In the genomic region with DNA sequence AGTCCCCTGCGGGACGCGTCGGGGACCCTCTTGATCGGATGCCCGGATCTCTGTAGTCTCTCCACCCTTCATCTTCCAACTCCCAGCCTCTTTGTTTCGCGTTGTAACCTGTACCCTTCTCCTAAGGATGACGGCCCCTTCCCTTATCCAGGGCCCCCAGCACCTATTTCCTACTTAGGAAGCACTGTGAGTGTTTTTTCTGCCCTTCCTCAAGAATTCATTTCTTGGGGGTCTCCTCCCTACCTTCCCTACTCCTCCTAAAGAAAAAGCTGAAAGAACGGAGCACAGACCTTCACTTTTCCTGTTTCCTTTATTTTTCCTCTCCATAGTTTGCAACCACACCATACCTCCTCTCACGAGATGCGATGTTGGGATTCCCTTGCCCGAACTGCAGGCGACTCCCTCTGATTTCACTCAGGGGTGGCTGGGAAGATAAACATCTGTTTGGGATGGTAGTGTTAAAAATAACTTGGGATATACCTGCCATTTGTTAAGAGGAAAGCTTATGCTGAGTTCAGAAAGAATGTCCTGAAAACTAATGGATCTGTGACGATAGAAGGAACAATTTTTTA, we compare ENCODE assay signal across 8 cellular contexts. TPM values are rescaled to one million over a fixed set of nuclear protein-coding genes. Genes with fewer than 3 reads are reported as not detected.
DNase-seq lines count a peak whose midpoint lies in the region; ATAC-seq and TF ChIP-seq lines count a peak whose summit lies in the region.

No MANE protein-coding gene starts in this region.

- no peak for DNase-seq in SK-N-MC (ENCODE audit: low read depth, low spot score)
- DNase-seq in foreskin fibroblast: peak; percentile 27 to 47
- no peak for DNase-seq in GM19238 (ENCODE audit: insufficient read length, low spot score)
- DNase-seq in GM13976 (ENCODE audit: low spot score): no peak
- no peak for DNase-seq in retina
- DNase-seq in superior temporal gyrus (ENCODE audit: extremely low spot score): no peak

- in situ Hi-C loops in GM13976 (cut with MboI; ENCODE audit: low sequenced_read_pairs, unreplicated experiment): no loop called here

- peak overlapping the region; percentile 91 for H3K9ac ChIP-seq in SK-N-MC (ENCODE audit: insufficient read length)
- peak overlapping the region; percentile 84 for H3K9ac ChIP-seq in skeletal muscle satellite cell (ENCODE audit: low read depth, low read length)

- H3K4me3 ChIP-seq in SK-N-MC (peak overlapping the region; percentile 100), foreskin fibroblast (ENCODE audit: low read depth in 1 of 2, low read length in 2 of 2) (peak overlapping the region; percentile 90 to 94), skeletal muscle satellite cell (ENCODE audit: low read length) (peak overlapping the region; percentile 79)

- H3K36me3 ChIP-seq in SK-N-MC (ENCODE audit: insufficient read depth, low read length) (peaks cover 24% of the 10 kb centered on the region), skeletal muscle satellite cell (ENCODE audit: insufficient read depth, low read length) (peaks cover 16% of the 10 kb centered on the region)

- H3K9me3 ChIP-seq in SK-N-MC (ENCODE audit: low read depth, low read length): no peaks in the 10 kb centered on the region
- H3K9me3 ChIP-seq in skeletal muscle satellite cell (replicated peaks; ENCODE audit: low read length): no peaks in the 10 kb centered on the region

- no peaks in the 10 kb centered on the region for H3K27me3 ChIP-seq in skeletal muscle satellite cell (ENCODE audit: control insufficient read depth, insufficient read depth, low read length)

- H3K4me1 ChIP-seq in skeletal muscle satellite cell (ENCODE audit: control insufficient read depth, insufficient read depth, low read length): peaks cover 18% of the 10 kb centered on the region

- peak overlapping the region; percentile 85 for H3K4me2 ChIP-seq in skeletal muscle satellite cell (ENCODE audit: low read length)

- peak; percentile 1 for ATAC-seq in GM21825 (IDR thresholded peaks at IDR 0.05; ENCODE audit: unreplicated experiment)

- no peak for TF ChIP-seq CTCF in foreskin fibroblast (IDR thresholded peaks at IDR 0.05; ENCODE audit: low read depth, low read length)
- no peak for TF ChIP-seq CTCF in GM13976 (IDR thresholded peaks at IDR 0.05; ENCODE audit: borderline replicate concordance, control extremely low read depth, extremely low read depth, insufficient read depth, missing control alignments)

- H3K27ac ChIP-seq in SK-N-MC: no peak overlapping the region

RNA-seq across cellular contexts. Expression of a gene that starts 0.6 kb away (rescaled TPM):
- total RNA-seq in skeletal muscle satellite cell (2012; rRNA removed): 23.3 and 23.4 TPM in 2 replicates

RNA-seq across cellular contexts. Expression of a gene that starts 0.7 kb away (rescaled TPM):
- 27.9 and 29.7 TPM in 2 replicates for total RNA-seq in skeletal muscle satellite cell (2012; rRNA removed)

RNA-seq across cellular contexts. Expression of a gene that starts 56.5 kb away (rescaled TPM):
- total RNA-seq in skeletal muscle satellite cell (2012; rRNA removed): 91.0 and 104 TPM in 2 replicates

RNA-seq across cellular contexts. Expression of a gene that starts 56.8 kb away (rescaled TPM):
- total RNA-seq in skeletal muscle satellite cell (2012; rRNA removed): 18.3 and 18.5 TPM in 2 replicates

Comparison
In these comparisons a context has a peak if more than half of its experiments do, and no peak if none do; other contexts are left out.
1. DNase-seq: peak in foreskin fibroblast (2 of 2); none in SK-N-MC (single experiment), GM19238 (single experiment), GM13976 (single experiment), retina (single experiment) and superior temporal gyrus (single experiment).
2. Peak in every context shown above with its lines, with median percentiles within 50 percentile points of each other: H3K4me3 ChIP-seq.